1 cellular context compared by ENCODE assay signal in genomic region chr3:40185029-40185695, GRCh38.
TF ChIP-seq lines count a peak whose summit lies in the region.

No MANE protein-coding gene starts in this region.

TF ChIP-seq in GM12878, 131 proteins besides CTCF, POLR2A, EP300 and RAD21 (continued from another document):
- TF ChIP-seq WRNIP1 (IDR thresholded peaks at IDR 0.05; ENCODE audit: borderline replicate concordance, low read depth, low read length): no peak
- no peak for TF ChIP-seq YBX1 (IDR thresholded peaks at IDR 0.05)
- no peak for TF ChIP-seq ESRRA (IDR thresholded peaks at IDR 0.05; ENCODE audit: low read length)
- TF ChIP-seq SUPT20H (IDR thresholded peaks at IDR 0.05; ENCODE audit: borderline replicate concordance, control insufficient read depth, low read depth, low read length): no peak
- TF ChIP-seq, protein P1, sequence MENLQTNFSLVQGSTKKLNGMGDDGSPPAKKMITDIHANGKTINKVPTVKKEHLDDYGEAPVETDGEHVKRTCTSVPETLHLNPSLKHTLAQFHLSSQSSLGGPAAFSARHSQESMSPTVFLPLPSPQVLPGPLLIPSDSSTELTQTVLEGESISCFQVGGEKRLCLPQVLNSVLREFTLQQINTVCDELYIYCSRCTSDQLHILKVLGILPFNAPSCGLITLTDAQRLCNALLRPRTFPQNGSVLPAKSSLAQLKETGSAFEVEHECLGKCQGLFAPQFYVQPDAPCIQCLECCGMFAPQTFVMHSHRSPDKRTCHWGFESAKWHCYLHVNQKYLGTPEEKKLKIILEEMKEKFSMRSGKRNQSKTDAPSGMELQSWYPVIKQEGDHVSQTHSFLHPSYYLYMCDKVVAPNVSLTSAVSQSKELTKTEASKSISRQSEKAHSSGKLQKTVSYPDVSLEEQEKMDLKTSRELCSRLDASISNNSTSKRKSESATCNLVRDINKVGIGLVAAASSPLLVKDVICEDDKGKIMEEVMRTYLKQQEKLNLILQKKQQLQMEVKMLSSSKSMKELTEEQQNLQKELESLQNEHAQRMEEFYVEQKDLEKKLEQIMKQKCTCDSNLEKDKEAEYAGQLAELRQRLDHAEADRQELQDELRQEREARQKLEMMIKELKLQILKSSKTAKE (IDR thresholded peaks at IDR 0.05; ENCODE audit: low read depth, poor library complexity, severe bottlenecking): peak; percentile 66
- TF ChIP-seq SREBF1 (IDR thresholded peaks at IDR 0.05; ENCODE audit: low read length): no peak
- no peak for TF ChIP-seq SUZ12 (IDR thresholded peaks at IDR 0.05; ENCODE audit: unreplicated experiment)
- TF ChIP-seq YY1 (IDR thresholded peaks at IDR 0.05; ENCODE audit: low read depth, low read length): no peak
- TF ChIP-seq, protein P2, sequence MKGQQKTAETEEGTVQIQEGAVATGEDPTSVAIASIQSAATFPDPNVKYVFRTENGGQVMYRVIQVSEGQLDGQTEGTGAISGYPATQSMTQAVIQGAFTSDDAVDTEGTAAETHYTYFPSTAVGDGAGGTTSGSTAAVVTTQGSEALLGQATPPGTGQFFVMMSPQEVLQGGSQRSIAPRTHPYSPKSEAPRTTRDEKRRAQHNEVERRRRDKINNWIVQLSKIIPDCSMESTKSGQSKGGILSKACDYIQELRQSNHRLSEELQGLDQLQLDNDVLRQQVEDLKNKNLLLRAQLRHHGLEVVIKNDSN (IDR thresholded peaks at IDR 0.05; ENCODE audit: borderline replicate concordance, extremely low read length, insufficient read depth, low read depth, low read length): no peak
- TF ChIP-seq ATF2 (IDR thresholded peaks at IDR 0.05; ENCODE audit: low read length): peak; percentile 64; the same call in 1 of the 2 replicates
- TF ChIP-seq PAX8 (IDR thresholded peaks at IDR 0.05): no peak
- no peak for TF ChIP-seq STAT1 (conservative IDR thresholded peaks at IDR 0.05)
- peak; percentile 78 for TF ChIP-seq IKZF1 (conservative IDR thresholded peaks at IDR 0.05)
- TF ChIP-seq PML (IDR thresholded peaks at IDR 0.05; ENCODE audit: low read length): 0 out of 2 replicates have a peak, but pooled peaks have one; percentile 26
- TF ChIP-seq POU2F2 (IDR thresholded peaks at IDR 0.05; ENCODE audit: borderline replicate concordance, low read depth, low read length): peak; percentile 77; the same call in 1 of the 3 replicates
- peak; percentile 32; the same call in 1 of the 2 replicates for TF ChIP-seq SPI1 (IDR thresholded peaks at IDR 0.05; ENCODE audit: borderline replicate concordance, insufficient read depth, low read depth, low read length)
